31 cellular contexts compared by ENCODE assay signal in the genomic region with DNA sequence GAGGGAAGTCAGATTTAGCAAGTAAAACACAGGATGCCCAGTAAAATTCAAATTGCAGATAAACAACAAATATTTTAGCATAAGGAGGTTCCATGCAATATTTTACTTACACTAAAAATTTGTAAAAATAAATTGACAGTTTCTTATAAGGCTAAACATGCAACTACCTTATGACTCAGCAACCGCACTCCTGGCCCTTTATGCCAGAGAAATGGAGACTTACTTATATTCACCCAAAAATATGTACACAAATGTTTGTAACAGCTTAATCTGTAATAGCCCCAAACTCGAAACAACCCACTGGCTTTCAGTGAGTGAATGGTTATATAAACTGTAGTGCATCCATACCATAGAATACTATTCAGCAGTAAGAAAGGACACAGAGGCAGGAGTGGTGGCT. TPM values are rescaled to one million over a fixed set of nuclear protein-coding genes. Genes with fewer than 3 reads are reported as not detected.
DNase-seq lines count a peak whose midpoint lies in the region; ATAC-seq, FAIRE-seq and TF ChIP-seq lines count a peak whose summit lies in the region.
"Had no signal": no experiment of that assay in that cellular context is flagged by ENCODE, and none has a peak within 500 bp of the region (broad histone marks: within the 10 kb centered on the region; RNA-seq: fewer than 3 reads in every experiment).

No MANE protein-coding gene starts in this region.

- H3K4me1 Mint-ChIP-seq in Calu3 (ENCODE audit: low read depth, unreplicated experiment): peaks cover 68% of the 10 kb centered on the region
- H3K4me1 Mint-ChIP-seq in Caco-2 (ENCODE audit: low read depth, unreplicated experiment): peaks cover 25% of the 10 kb centered on the region

- DNase-seq in Calu3 (no peak), IMR-90 (peak; percentile 13), bronchial epithelial cell (ENCODE audit: low read depth) (peak; percentile 27), Caco-2 (no peak), kidney tubule cell (ENCODE audit: low spot score) (no peak), iPS-NIHi7 (ENCODE audit: extremely low spot score) (no peak), upper lobe of right lung (no peak)
- DNase-seq: ACHN; activated CD4-positive, alpha-beta T cell treated with anti-CD3 and anti-CD28 coated beads for 4 hours; DMS 273 treated with DMSO at 0.1 percent for 48 hours; left colon; natural killer cell; NCI-H1105; NCI-H2029 treated with DMSO at 0.1 percent for 48 hours; stimulated activated CD4-positive, alpha-beta T cell treated with anti-CD3 and anti-CD28 coated beads, Interleukin-4, amount 100 ng/mL, for 4 hours; stimulated activated naive CD8-positive, alpha-beta T cell treated with anti-CD3 and anti-CD28 coated beads, Interleukin-15, amount 100 ng/mL, for 72 hours; T-helper 17 cell; trophoblast cell had no signal

- H3K23ac ChIP-seq in IMR-90 (ENCODE audit: low read depth, low read length): no peak overlapping the region

- no peak overlapping the region for H4K8ac ChIP-seq in IMR-90 (ENCODE audit: low read depth in 2 of 2, low read length in 2 of 2)

- no peak overlapping the region for H4K5ac ChIP-seq in IMR-90 (ENCODE audit: low read depth, low read length)

- ATAC-seq in IMR-90 (ENCODE audit: low read depth) (no peak), upper lobe of right lung (no peak)
- ATAC-seq: activated naive CD4-positive, alpha-beta T cell treated with anti-CD3 and anti-CD28 coated beads, Interleukin-2, amount 50 U/mL, for 72 hours; gastroesophageal sphincter; left colon; natural killer cell; Panc1; stimulated activated naive CD8-positive, alpha-beta T cell treated with anti-CD3 and anti-CD28 coated beads, Interleukin-15, amount 100 ng/mL, for 72 hours; T-helper 17 cell had no signal

- H3K27ac Mint-ChIP-seq in Calu3 (ENCODE audit: unreplicated experiment) (peak overlapping the region; percentile 94), Caco-2 (ENCODE audit: unreplicated experiment) (no peak overlapping the region)
- H3K27ac Mint-ChIP-seq: activated naive CD4-positive, alpha-beta T cell treated with anti-CD3 and anti-CD28 coated beads, Interleukin-2, amount 50 U/mL, for 72 hours; activated T-helper 1 cell treated with anti-CD3 and anti-CD28 coated beads, Interleukin-12 subunit alpha, Interleukin-12 subunit beta, Interleukin-2, Interleukin-4 antibody, amounts not matched to agents 30 ng/mL and 10 ng/mL and 1 ng/mL, durations not matched to agents 14 hours and 24 hours and 36 hours; mesothelial cell of epicardium; natural killer cell; T-helper 17 cell had no signal

- TF ChIP-seq POLR2A in IMR-90 (IDR thresholded peaks at IDR 0.05; ENCODE audit: low read depth, low read length): no peak

- H3K36me3 ChIP-seq in IMR-90 (ENCODE audit: control insufficient read depth, insufficient read depth, low read length) (no peaks in the 10 kb centered on the region), bronchial epithelial cell (ENCODE audit: control insufficient read depth, insufficient read depth, low read length) (peaks cover 4% of the 10 kb centered on the region), neutrophil (peaks cover 22% of the 10 kb centered on the region), Caco-2 (ENCODE audit: control insufficient read depth, insufficient read depth, low read length) (no peaks in the 10 kb centered on the region; the same call in 1 of the 2 replicates), upper lobe of right lung (no peaks in the 10 kb centered on the region)
- H3K36me3 ChIP-seq: ascending aorta, gastroesophageal sphincter, right atrium auricular region had no signal

- WGBS in IMR-90 (ENCODE audit: extremely low coverage in 2 of 2, insufficient read length in 1 of 2), 2 experiments: no CpG with 5 or more reads among the region's 2 CpGs

- H3K18ac ChIP-seq in IMR-90 (ENCODE audit: low read depth, low read length): no peak overlapping the region

- in situ Hi-C loops in IMR-90 (cut with MboI; ENCODE audit: low sequenced_read_pairs): no loop called here

- no peak for TF ChIP-seq RAD21 in IMR-90 (IDR thresholded peaks at IDR 0.05; ENCODE audit: low read length)

- H3K4ac ChIP-seq in IMR-90 (ENCODE audit: low read depth, low read length): no peak overlapping the region

- no peak overlapping the region for H2BK120ac ChIP-seq in IMR-90 (ENCODE audit: low read depth, low read length)

- no peak overlapping the region for H2BK20ac ChIP-seq in IMR-90 (ENCODE audit: low read depth, low read length)

- BruUV-seq in Calu3 (replicated peaks; lab: Mats Ljungman, UMichigan) (no TSS peak), IMR-90 (replicated peaks; lab: Mats Ljungman, UMichigan) (no TSS peak), Caco-2 (replicated peaks; lab: Mats Ljungman, UMichigan) (no TSS peak)

- no peak overlapping the region for H3K9ac ChIP-seq in IMR-90 (ENCODE audit: low read depth, low read length)
- H3K9ac ChIP-seq: KMS-11 had no signal

- no peak overlapping the region for H2BK15ac ChIP-seq in IMR-90 (ENCODE audit: low read depth, low read length)

- no peaks in the 10 kb centered on the region for H3K9me3 Mint-ChIP-seq in Calu3 (ENCODE audit: low read depth, unreplicated experiment)
- H3K9me3 Mint-ChIP-seq in Caco-2 (ENCODE audit: unreplicated experiment): no peaks in the 10 kb centered on the region
- H3K9me3 Mint-ChIP-seq: activated naive CD4-positive, alpha-beta T cell treated with anti-CD3 and anti-CD28 coated beads, Interleukin-2, amount 50 U/mL, for 72 hours; activated T-helper 1 cell treated with anti-CD3 and anti-CD28 coated beads, Interleukin-12 subunit alpha, Interleukin-12 subunit beta, Interleukin-2, Interleukin-4 antibody, amounts not matched to agents 30 ng/mL and 10 ng/mL and 1 ng/mL, durations not matched to agents 14 hours and 24 hours and 36 hours; central memory CD8-positive, alpha-beta T cell; mesothelial cell of epicardium; natural killer cell; stimulated activated naive CD8-positive, alpha-beta T cell treated with anti-CD3 and anti-CD28 coated beads, Interleukin-15, amount 100 ng/mL, for 72 hours had no signal

- no peaks in the 10 kb centered on the region; the same call in 1 of the 2 replicates for H3K9me1 ChIP-seq in IMR-90 (ENCODE audit: insufficient read depth, low read length)

- no peak overlapping the region for H3K14ac ChIP-seq in IMR-90 (replicated peaks; ENCODE audit: low read depth, low read length)

- POLR2A ChIA-PET in IMR-90 (lab: Charles Lee; ENCODE audit: unreplicated experiment): interaction anchor here (0.6 kb wide), 1 partner anchor 28 kb away, joined by 3 read pairs; no protein-coding TSS in a partner anchor
- POLR2A ChIA-PET in Caco-2 (lab: Charles Lee): no interaction called here

- H3K27me3 ChIP-seq in IMR-90 (ENCODE audit: control insufficient read depth, insufficient read depth, low read length) (no peaks in the 10 kb centered on the region), bronchial epithelial cell (ENCODE audit: control insufficient read depth, insufficient read depth, low read length) (no peaks in the 10 kb centered on the region), neutrophil (no peaks in the 10 kb centered on the region), Caco-2 (replicated peaks; ENCODE audit: control insufficient read depth, insufficient read depth, low read length) (no peaks in the 10 kb centered on the region), upper lobe of right lung (no peaks in the 10 kb centered on the region)
- H3K27me3 ChIP-seq: ascending aorta, gastroesophageal sphincter, right atrium auricular region had no signal

- H3K56ac ChIP-seq in IMR-90 (ENCODE audit: extremely low read depth, insufficient read depth, low read length): no peak overlapping the region

- H2BK5ac ChIP-seq in IMR-90 (ENCODE audit: low read depth, low read length, poor library complexity, severe bottlenecking): no peak overlapping the region

- no peak overlapping the region for H2AK5ac ChIP-seq in IMR-90 (ENCODE audit: low read depth, low read length)

- H3K79me1 ChIP-seq in IMR-90 (ENCODE audit: low read depth in 1 of 2, low read length in 2 of 2): no peaks in the 10 kb centered on the region

- no peak overlapping the region for H4K91ac ChIP-seq in IMR-90 (ENCODE audit: insufficient read depth, low read depth, low read length)

- CTCF ChIA-PET in Calu3 (lab: Charles Lee) (interaction anchor here (0.6 kb wide), 1 partner anchor 31 kb away, joined by 5 read pairs; no protein-coding TSS in a partner anchor), IMR-90 (lab: Yijun Ruan, JAX) (no interaction called here), Caco-2 (lab: Charles Lee) (no interaction called here)

- no peaks in the 10 kb centered on the region for H3K9me3 ChIP-seq in IMR-90 (ENCODE audit: control insufficient read depth, insufficient read depth, low read length)
- H3K9me3 ChIP-seq in neutrophil: no peaks in the 10 kb centered on the region
- H3K9me3 ChIP-seq in Caco-2: no peaks in the 10 kb centered on the region
- H3K9me3 ChIP-seq in upper lobe of right lung: no peaks in the 10 kb centered on the region
- H3K9me3 ChIP-seq: ascending aorta, gastroesophageal sphincter, right atrium auricular region had no signal

- H2AFZ ChIP-seq in IMR-90 (replicated peaks; ENCODE audit: low read length, poor library complexity): no peak overlapping the region

- no peak overlapping the region for H3K4me3 ChIP-seq in IMR-90 (ENCODE audit: insufficient read depth, low read depth, low read length)
- H3K4me3 ChIP-seq in bronchial epithelial cell (ENCODE audit: low read depth, low read length): no peak overlapping the region
- H3K4me3 ChIP-seq in neutrophil (ENCODE audit: low read depth in 1 of 2, low read length in 1 of 2): no peak overlapping the region
- no peak overlapping the region for H3K4me3 ChIP-seq in Caco-2 (ENCODE audit: low read depth, low read length)
- H3K4me3 ChIP-seq in upper lobe of right lung: no peak overlapping the region
- H3K4me3 ChIP-seq: ascending aorta, gastroesophageal sphincter, right atrium auricular region, SK-N-MC had no signal

- H3K36me3 Mint-ChIP-seq in Calu3 (ENCODE audit: insufficient read depth, unreplicated experiment) (peaks cover 20% of the 10 kb centered on the region), Caco-2 (ENCODE audit: insufficient read depth, unreplicated experiment) (peaks cover 14% of the 10 kb centered on the region)
- H3K36me3 Mint-ChIP-seq: activated naive CD4-positive, alpha-beta T cell treated with anti-CD3 and anti-CD28 coated beads, Interleukin-2, amount 50 U/mL, for 72 hours; mesothelial cell of epicardium; natural killer cell had no signal

- H3K27ac ChIP-seq in IMR-90 (ENCODE audit: insufficient read depth, low read length) (no peak overlapping the region), neutrophil (peak overlapping the region; percentile 64), upper lobe of right lung (no peak overlapping the region)
- H3K27ac ChIP-seq: ascending aorta, gastroesophageal sphincter, right atrium auricular region, SK-N-MC had no signal

- no peaks in the 10 kb centered on the region for H3K27me3 Mint-ChIP-seq in Calu3 (ENCODE audit: unreplicated experiment)
- no peaks in the 10 kb centered on the region for H3K27me3 Mint-ChIP-seq in Caco-2 (ENCODE audit: insufficient read depth, unreplicated experiment)
- H3K27me3 Mint-ChIP-seq: central memory CD8-positive, alpha-beta T cell; stimulated activated naive CD8-positive, alpha-beta T cell treated with anti-CD3 and anti-CD28 coated beads, Interleukin-15, amount 100 ng/mL, for 72 hours; T-helper 17 cell had no signal

- no peak overlapping the region for H3K4me2 ChIP-seq in IMR-90 (ENCODE audit: low read depth, low read length)

- TF ChIP-seq CTCF in Calu3 (IDR thresholded peaks at IDR 0.05; ENCODE audit: unreplicated experiment) (no peak), IMR-90 (conservative IDR thresholded peaks at IDR 0.05; ENCODE audit: low read depth, low read length) (no peak), bronchial epithelial cell (IDR thresholded peaks at IDR 0.05; ENCODE audit: insufficient read depth, low read length, severe bottlenecking) (no peak), neutrophil (IDR thresholded peaks at IDR 0.05) (no peak), Caco-2 (IDR thresholded peaks at IDR 0.05; ENCODE audit: insufficient read depth in 1 of 2, low read depth in 1 of 2, low read length in 1 of 2, severe bottlenecking in 1 of 2, unreplicated experiment in 1 of 2) (no peak), upper lobe of right lung (IDR thresholded peaks at IDR 0.05) (no peak)

- H2AK9ac ChIP-seq in IMR-90 (replicated peaks; ENCODE audit: low read depth, low read length, poor library complexity): no peak overlapping the region

- intact Hi-C loops in Calu3 (cut with micrococcal nuclease; ENCODE audit: unreplicated experiment): loop anchor here (2.0 kb wide), 1 partner anchor 45 kb away; a partner anchor contains a TSS
- intact Hi-C loops in IMR-90 (cut with micrococcal nuclease): no loop called here
- intact Hi-C loops in Caco-2 (cut with micrococcal nuclease; ENCODE audit: unreplicated experiment): loop anchor here (2.0 kb wide), 1 partner anchor 29 kb away; no protein-coding TSS in a partner anchor
- intact Hi-C loops in upper lobe of right lung (cut with DNase I): no loop called here

- no peak overlapping the region for H3K4me3 Mint-ChIP-seq in Calu3 (ENCODE audit: low read depth, unreplicated experiment)
- H3K4me3 Mint-ChIP-seq in Caco-2 (ENCODE audit: unreplicated experiment): no peak overlapping the region
- H3K4me3 Mint-ChIP-seq: activated T-helper 1 cell treated with anti-CD3 and anti-CD28 coated beads, Interleukin-12 subunit alpha, Interleukin-12 subunit beta, Interleukin-2, Interleukin-4 antibody, amounts not matched to agents 30 ng/mL and 10 ng/mL and 1 ng/mL, durations not matched to agents 14 hours and 24 hours and 36 hours; central memory CD8-positive, alpha-beta T cell; mesothelial cell of epicardium; natural killer cell; stimulated activated naive CD8-positive, alpha-beta T cell treated with anti-CD3 and anti-CD28 coated beads, Interleukin-15, amount 100 ng/mL, for 72 hours; T-helper 17 cell had no signal

- no peak for FAIRE-seq in bronchial epithelial cell (lab: Jason Lieb, UNC)
- FAIRE-seq: G401.6, HTR-8/SVneo had no signal

- dilution Hi-C loops in IMR-90 (cut with HindIII; ENCODE audit: low sequenced_read_pairs, unreplicated experiment): no loop called here

- no peaks in the 10 kb centered on the region for H4K20me1 ChIP-seq in IMR-90 (ENCODE audit: insufficient read depth, low read length)

- H3K4me1 ChIP-seq in IMR-90 (ENCODE audit: control insufficient read depth, insufficient read depth, low read length) (peaks cover 6% of the 10 kb centered on the region; the same call in 1 of the 2 replicates), neutrophil (ENCODE audit: control insufficient read depth in 1 of 2, insufficient read depth in 1 of 2, low read depth in 1 of 2, low read length in 1 of 2) (peaks cover 17 to 25% of the 10 kb centered on the region in 2 experiments), Caco-2 (peaks cover 33% of the 10 kb centered on the region), upper lobe of right lung (peaks cover 22% of the 10 kb centered on the region)
- H3K4me1 ChIP-seq: ascending aorta, gastroesophageal sphincter, right atrium auricular region had no signal

RNA-seq across cellular contexts. Expression of a gene that starts 28.6 kb away (rescaled TPM):
- total RNA-seq in Calu3 (2022): 34.1 and 54.0 TPM in 2 replicates
- 3.0 and 3.1 TPM in 2 replicates for total RNA-seq in IMR-90 (2012; rRNA removed)
- polyA plus RNA-seq in IMR-90 (2012; rRNA removed): 8.5 and 8.8 TPM in 2 replicates
- polyA plus RNA-seq in IMR-90 (2012; cell fraction: cytosol; rRNA removed): 4.9 and 10.8 TPM in 2 replicates
- polyA plus RNA-seq in IMR-90 (2012; cell fraction: nucleus; rRNA removed; ENCODE audit: low replicate concordance): 9.1 and 11.8 TPM in 2 replicates
- total RNA-seq in bronchial epithelial cell: 1.8 and 5.8 TPM in 2 replicates
- 30.3 and 34.5 TPM in 2 replicates for total RNA-seq in Caco-2 (2022)
- total RNA-seq in upper lobe of right lung: 38.7 TPM

RNA-seq across cellular contexts. Expression of a gene that starts 44.9 kb away (rescaled TPM):
- total RNA-seq in Calu3 (2022) (24.3 and 30.6 TPM in 2 replicates), IMR-90 (2012; rRNA removed) (1.9 and 2.2 TPM in 2 replicates), bronchial epithelial cell (22.1 and 34.7 TPM in 2 replicates), Caco-2 (2022) (18.9 and 20.0 TPM in 2 replicates), upper lobe of right lung (20.0 TPM)
- polyA plus RNA-seq in IMR-90 (2012; rRNA removed): 1.9 and 2.2 TPM in 2 replicates
- polyA plus RNA-seq in IMR-90 (2012; cell fraction: cytosol; rRNA removed): 1.4 and 1.5 TPM in 2 replicates
- polyA plus RNA-seq in IMR-90 (2012; cell fraction: nucleus; rRNA removed; ENCODE audit: low replicate concordance): 1.2 and 1.6 TPM in 2 replicates

Comparison
In these comparisons a context has a peak if more than half of its experiments do, and no peak if none do; other contexts are left out.
1. DNase-seq: peak in IMR-90 (single experiment) and bronchial epithelial cell (single experiment); none in Calu3 (single experiment), Caco-2 (0 of 2), kidney tubule cell (single experiment), iPS-NIHi7 (single experiment) and upper lobe of right lung (single experiment).
2. intact Hi-C loops: an anchor here in Calu3 (2.0 kb wide) and Caco-2 (2.0 kb wide); none called in IMR-90 and upper lobe of right lung.